In genomic region chr1:159826436-159827101, GRCh38 we compare ENCODE assay signal across 8 cellular contexts.
DNase-seq lines count a peak whose midpoint lies in the region; ATAC-seq, FAIRE-seq and TF ChIP-seq lines count a peak whose summit lies in the region.

SLAMF8 (plus strand) TSS chr1:159826873; CDS start chr1:159826899, 26 bp downstream.

- DNase-seq in GM19239 (ENCODE audit: insufficient read length, low spot score) (no peak), cortex of kidney (lab: John Stamatoyannopoulos, UW) (no peak), HK-2 (ENCODE audit: unreplicated experiment) (no peak), D721Med (ENCODE audit: insufficient read length, low spot score) (no peak)
- peak; percentile 57 for DNase-seq in T-helper 2 cell treated with Interferon-gamma antibody and Interleukin-4, amounts not matched to agents 5 μg/mL and 100 μg/mL, for 36 hours (ENCODE audit: low spot score)
- DNase-seq in effector CD4-positive, alpha-beta T cell, result peak; percentile 12
- peak; percentile 44 to 55 for DNase-seq in stimulated activated CD4-positive, alpha-beta T cell treated with anti-CD3 and anti-CD28 coated beads, Interleukin-2, amount 100 ng/mL, for 24 hours

- H3K4me3 Mint-ChIP-seq in T-helper 2 cell treated with Interferon-gamma antibody and Interleukin-4, amounts not matched to agents 5 μg/mL and 100 μg/mL, for 36 hours, result peak within 1 kb of the TSS; percentile 52

- no peak for TF ChIP-seq CTCF in D721Med (IDR thresholded peaks at IDR 0.05; ENCODE audit: insufficient read depth, missing control alignments)

- peak; percentile 40 for FAIRE-seq in GM19239 (lab: Jason Lieb, UNC)
- no peak for FAIRE-seq in D721Med (lab: Jason Lieb, UNC)

- peak within 1 kb of the TSS; percentile 62 for H3K27ac Mint-ChIP-seq in T-helper 2 cell treated with Interferon-gamma antibody and Interleukin-4, amounts not matched to agents 5 μg/mL and 100 μg/mL, for 36 hours

- peaks cover 2% of the 10 kb centered on the region for H3K36me3 Mint-ChIP-seq in T-helper 2 cell treated with Interferon-gamma antibody and Interleukin-4, amounts not matched to agents 5 μg/mL and 100 μg/mL, for 36 hours (ENCODE audit: low read depth)

- H3K9me3 Mint-ChIP-seq in T-helper 2 cell treated with Interferon-gamma antibody and Interleukin-4, amounts not matched to agents 5 μg/mL and 100 μg/mL, for 36 hours, result no peaks in the 10 kb centered on the region

- ATAC-seq in HG03108 (IDR thresholded peaks at IDR 0.05; ENCODE audit: unreplicated experiment), result no peak

- peaks cover 36% of the 10 kb centered on the region for H3K4me1 Mint-ChIP-seq in T-helper 2 cell treated with Interferon-gamma antibody and Interleukin-4, amounts not matched to agents 5 μg/mL and 100 μg/mL, for 36 hours (ENCODE audit: low read depth)

- peaks cover 20% of the 10 kb centered on the region for H3K27me3 Mint-ChIP-seq in T-helper 2 cell treated with Interferon-gamma antibody and Interleukin-4, amounts not matched to agents 5 μg/mL and 100 μg/mL, for 36 hours (ENCODE audit: low read depth)

Comparison
In these comparisons a context has a peak if more than half of its experiments do, and no peak if none do; other contexts are left out.
1. DNase-seq: peak in T-helper 2 cell treated with Interferon-gamma antibody and Interleukin-4, amounts not matched to agents 5 μg/mL and 100 μg/mL, for 36 hours (single experiment), effector CD4-positive, alpha-beta T cell (single experiment) and stimulated activated CD4-positive, alpha-beta T cell treated with anti-CD3 and anti-CD28 coated beads, Interleukin-2, amount 100 ng/mL, for 24 hours (2 of 2); none in GM19239 (single experiment), cortex of kidney (single experiment), HK-2 (single experiment) and D721Med (single experiment).